ENCODE assay signal across 8 cellular contexts in the genomic region with DNA sequence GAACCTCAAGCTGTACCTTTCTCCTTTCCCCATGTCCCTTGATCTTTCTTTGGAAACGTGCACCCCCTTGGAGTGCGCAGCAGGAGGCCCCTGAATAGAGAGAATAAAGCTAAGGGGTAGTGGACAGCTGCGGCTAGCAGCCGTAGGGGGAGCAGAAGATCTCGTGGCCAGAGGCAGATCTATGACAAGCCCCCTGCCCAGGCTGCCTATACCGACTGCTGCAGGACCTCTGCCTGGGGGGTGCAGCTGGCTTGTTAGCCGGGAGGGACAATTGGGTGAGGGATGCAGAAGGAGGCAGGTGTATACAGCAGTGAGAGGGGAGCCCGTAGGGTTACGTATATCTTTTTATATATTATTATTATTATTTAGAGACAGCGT. TPM values are rescaled to one million over a fixed set of nuclear protein-coding genes. Genes with fewer than 3 reads are reported as not detected.
A peak's percentile ranks its signal among the peaks of the same experiment; 100 is the strongest.
DNase-seq lines count a peak whose midpoint lies in the region; ATAC-seq and TF ChIP-seq lines count a peak whose summit lies in the region.
"Not testable (repeated sequence)": the region's sequence is repeated elsewhere in the genome, so short reads cannot be mapped to it uniquely, and the experiment has no call there.

No MANE protein-coding gene starts in this region.

- H3K4me2 ChIP-seq in hepatocyte = peak overlapping the region; percentile 68

- H3K9me3 ChIP-seq in hepatocyte (ENCODE audit: low read depth) = not testable (repeated sequence)

- not testable (repeated sequence) for H3K27ac Mint-ChIP-seq in activated CD8-positive, alpha-beta T cell treated with anti-CD3 and anti-CD28 coated beads for 36 hours

- not testable (repeated sequence) for H3K9me3 Mint-ChIP-seq in activated CD8-positive, alpha-beta T cell treated with anti-CD3 and anti-CD28 coated beads for 36 hours

- H3K27ac ChIP-seq in hepatocyte = not testable (repeated sequence)

- not testable (repeated sequence) for H3K4me1 Mint-ChIP-seq in activated CD8-positive, alpha-beta T cell treated with anti-CD3 and anti-CD28 coated beads for 36 hours (ENCODE audit: low read depth)

- ATAC-seq in GM18868 (IDR thresholded peaks at IDR 0.05; ENCODE audit: unreplicated experiment) = peak; percentile 30
- ATAC-seq in GM21381 (IDR thresholded peaks at IDR 0.05; ENCODE audit: unreplicated experiment) = peak; percentile 28
- ATAC-seq in HG02642 (IDR thresholded peaks at IDR 0.05; ENCODE audit: poor library complexity, unreplicated experiment) = peak; percentile 27
- ATAC-seq in HG03095 (IDR thresholded peaks at IDR 0.05; ENCODE audit: unreplicated experiment) = peak; percentile 28
- ATAC-seq in HG03558 (IDR thresholded peaks at IDR 0.05; ENCODE audit: extremely low read depth, unreplicated experiment) = peak; percentile 13
- ATAC-seq in activated CD8-positive, alpha-beta T cell treated with anti-CD3 and anti-CD28 coated beads for 36 hours = peak; percentile 12
- peak; percentile 21 for ATAC-seq in stimulated activated naive CD8-positive, alpha-beta T cell treated with anti-CD3 and anti-CD28 coated beads, Interleukin-15, Interleukin-2, amounts not matched to agents 100 U/mL and 50 U/mL, for 24 hours

- not testable (repeated sequence) for H3K36me3 Mint-ChIP-seq in activated CD8-positive, alpha-beta T cell treated with anti-CD3 and anti-CD28 coated beads for 36 hours (ENCODE audit: low read depth)

- not testable (repeated sequence) for DNase-seq in activated CD8-positive, alpha-beta T cell treated with anti-CD3 and anti-CD28 coated beads for 36 hours; hepatocyte (ENCODE audit: low spot score); stimulated activated naive CD8-positive, alpha-beta T cell treated with anti-CD3 and anti-CD28 coated beads, Interleukin-15, Interleukin-2, amounts not matched to agents 100 U/mL and 50 U/mL, for 24 hours

- not testable (repeated sequence) for H3K27me3 Mint-ChIP-seq in activated CD8-positive, alpha-beta T cell treated with anti-CD3 and anti-CD28 coated beads for 36 hours

- intact Hi-C loops in activated CD8-positive, alpha-beta T cell treated with anti-CD3 and anti-CD28 coated beads for 36 hours (cut with micrococcal nuclease) = not testable (repeated sequence)

- not testable (repeated sequence) for H3K4me1 ChIP-seq in hepatocyte (ENCODE audit: insufficient read depth)

- H4K20me1 ChIP-seq in hepatocyte (ENCODE audit: insufficient read depth, poor library complexity, severe bottlenecking) = not testable (repeated sequence)

- not testable (repeated sequence) for H3K79me2 ChIP-seq in hepatocyte

- not testable (repeated sequence) for H3K27me3 ChIP-seq in hepatocyte

- not testable (repeated sequence) for H3K36me3 ChIP-seq in hepatocyte (replicated peaks; ENCODE audit: insufficient read depth, low read depth)

- POLR2A ChIA-PET in activated CD8-positive, alpha-beta T cell treated with anti-CD3 and anti-CD28 coated beads for 36 hours (lab: Charles Lee) = not testable (repeated sequence)

- H3K4me3 ChIP-seq in hepatocyte = not testable (repeated sequence)

- H3K9me2 ChIP-seq in hepatocyte (replicated peaks; ENCODE audit: insufficient read depth) = not testable (repeated sequence)

- not testable (repeated sequence) for H2AFZ ChIP-seq in hepatocyte

- H3K4me3 Mint-ChIP-seq in activated CD8-positive, alpha-beta T cell treated with anti-CD3 and anti-CD28 coated beads for 36 hours = not testable (repeated sequence)

- WGBS in hepatocyte (ENCODE audit: low lambda C conversion rate, missing lambda C conversion rate) = 0% methylated on average over 1 of the region's 10 CpGs

- TF ChIP-seq CTCF in activated CD8-positive, alpha-beta T cell treated with anti-CD3 and anti-CD28 coated beads for 36 hours (IDR thresholded peaks at IDR 0.05); hepatocyte (IDR thresholded peaks at IDR 0.05; ENCODE audit: poor library complexity): not testable (repeated sequence)

- CTCF ChIA-PET in activated CD8-positive, alpha-beta T cell treated with anti-CD3 and anti-CD28 coated beads for 36 hours (lab: Charles Lee) = not testable (repeated sequence)

RNA-seq across cellular contexts. Expression of gene POLR2J, which starts 0.5 kb away (rescaled TPM):
- 10 to 100 TPM; 49.1 to 54.7 TPM for total RNA-seq in activated CD8-positive, alpha-beta T cell treated with anti-CD3 and anti-CD28 coated beads for 36 hours
- total RNA-seq in hepatocyte = 16.3 and 22.4 TPM in 2 replicates
- 77.4 and 83.2 TPM in 2 replicates for polyA plus RNA-seq in hepatocyte

RNA-seq across cellular contexts. Expression of gene LRWD1, which starts 14.4 kb away (rescaled TPM):
- 10 to 100 TPM; 12.3 to 12.7 TPM for total RNA-seq in activated CD8-positive, alpha-beta T cell treated with anti-CD3 and anti-CD28 coated beads for 36 hours
- total RNA-seq in hepatocyte = 16.0 and 19.0 TPM in 2 replicates
- polyA plus RNA-seq in hepatocyte = 17.8 and 18.3 TPM in 2 replicates

RNA-seq across cellular contexts. Expression of gene ALKBH4, which starts 14.5 kb away (rescaled TPM):
- total RNA-seq in activated CD8-positive, alpha-beta T cell treated with anti-CD3 and anti-CD28 coated beads for 36 hours = 1 to 10 TPM; 6.0 to 6.9 TPM
- 10.1 and 13.3 TPM in 2 replicates for total RNA-seq in hepatocyte
- 15.8 TPM in 2 replicates for polyA plus RNA-seq in hepatocyte

RNA-seq across cellular contexts. Expression of gene RASA4B, which starts 38.4 kb away (rescaled TPM):
- total RNA-seq in activated CD8-positive, alpha-beta T cell treated with anti-CD3 and anti-CD28 coated beads for 36 hours = 10 to 100 TPM; 26.0 to 31.3 TPM
- total RNA-seq in hepatocyte = 0.52 and 3.2 TPM in 2 replicates
- polyA plus RNA-seq in hepatocyte = 7.3 and 9.3 TPM in 2 replicates

RNA-seq across cellular contexts. Expression of gene ORAI2, which starts 45.8 kb away (rescaled TPM):
- 10 to 100 TPM; 29.4 to 35.8 TPM for total RNA-seq in activated CD8-positive, alpha-beta T cell treated with anti-CD3 and anti-CD28 coated beads for 36 hours
- total RNA-seq in hepatocyte = 25.9 and 33.6 TPM in 2 replicates
- 32.3 and 41.9 TPM in 2 replicates for polyA plus RNA-seq in hepatocyte
